18 cellular contexts compared by ENCODE assay signal in genomic region chr4:10832989-10833635, GRCh38.
DNase-seq lines count a peak whose midpoint lies in the region; TF ChIP-seq lines count a peak whose summit lies in the region.
"Had no signal": no experiment of that assay in that cellular context is flagged by ENCODE, and none has a peak within 500 bp of the region (broad histone marks: within the 10 kb centered on the region; RNA-seq: fewer than 3 reads in every experiment).

No MANE protein-coding gene starts in this region.

- CTCF ChIA-PET in CD4-positive, alpha-beta memory T cell (lab: Charles Lee; ENCODE audit: partially characterized antibody) = no interaction called here

- H3K4me3 Mint-ChIP-seq in brain = peak overlapping the region in 2 of 5 experiments; percentile 2 to 7
- no peak overlapping the region for H3K4me3 Mint-ChIP-seq in CD4-positive, alpha-beta memory T cell
- H3K4me3 Mint-ChIP-seq: stimulated activated effector memory CD8-positive, alpha-beta T cell treated with anti-CD3 and anti-CD28 coated beads, Interleukin-12 subunit alpha, Interleukin-12 subunit beta, amount 100 ng/mL, for 72 hours had no signal

- no peaks in the 10 kb centered on the region for H3K4me1 ChIP-seq in CD4-positive, alpha-beta memory T cell (ENCODE audit: insufficient read depth, low read length)
- no peaks in the 10 kb centered on the region for H3K4me1 ChIP-seq in stomach
- H3K4me1 ChIP-seq: BLaER1, tibial nerve had no signal

- no peaks in the 10 kb centered on the region for H3K27me3 ChIP-seq in CD4-positive, alpha-beta memory T cell (ENCODE audit: insufficient read depth, low read length)
- H3K27me3 ChIP-seq in stomach = no peaks in the 10 kb centered on the region
- H3K27me3 ChIP-seq: BLaER1, tibial nerve had no signal

- DNase-seq in NCI-H2029 (lab: John Stamatoyannopoulos, UW) (peak; percentile 11), NCI-H2029 treated with DMSO at 0.1 percent for 48 hours (lab: John Stamatoyannopoulos, UW) (no peak), NCI-H524 (lab: John Stamatoyannopoulos, UW) (peak; percentile 87 to 97), GM10266 (ENCODE audit: extremely low spot score) (no peak), stomach (no peak)
- DNase-seq in central memory CD4-positive, alpha-beta T cell = no peak
- no peak for DNase-seq in CD4-positive, alpha-beta memory T cell
- DNase-seq: 8988T; DMS153; effector CD4-positive, alpha-beta T cell; HCEC 1CT; KG1; NCI-H1436 treated with DMSO at 0.1 percent for 48 hours had no signal

- POLR2A ChIA-PET in CD4-positive, alpha-beta memory T cell (lab: Charles Lee; ENCODE audit: partially characterized antibody) = interaction anchor here (0.5 kb wide), 1 partner anchor 359 kb away, joined by 4 read pairs; no protein-coding TSS in a partner anchor

- H3K36me3 ChIP-seq in CD4-positive, alpha-beta memory T cell (ENCODE audit: insufficient read depth, low read length) = no peaks in the 10 kb centered on the region
- no peaks in the 10 kb centered on the region for H3K36me3 ChIP-seq in stomach
- H3K36me3 ChIP-seq: BLaER1, tibial nerve had no signal

- no peak for TF ChIP-seq EP300 in stomach (IDR thresholded peaks at IDR 0.05)

- H3K36me3 Mint-ChIP-seq in brain = no peaks in the 10 kb centered on the region
- no peaks in the 10 kb centered on the region for H3K36me3 Mint-ChIP-seq in CD4-positive, alpha-beta memory T cell
- H3K36me3 Mint-ChIP-seq: stimulated activated effector memory CD8-positive, alpha-beta T cell treated with anti-CD3 and anti-CD28 coated beads, Interleukin-12 subunit alpha, Interleukin-12 subunit beta, amount 100 ng/mL, for 72 hours had no signal

- intact Hi-C loops in CD4-positive, alpha-beta memory T cell (cut with micrococcal nuclease) = no loop called here
- intact Hi-C loops in stomach (cut with DNase I; ENCODE audit: low total_unique reads) = no loop called here

- H3K27ac ChIP-seq in CD4-positive, alpha-beta memory T cell (ENCODE audit: low read depth, low read length) = no peak overlapping the region
- H3K27ac ChIP-seq in stomach = no peak overlapping the region
- H3K27ac ChIP-seq: BLaER1, tibial nerve had no signal

- peaks cover 2 to 16% (median 3%) of the 10 kb centered on the region in 5 experiments for H3K9me3 Mint-ChIP-seq in brain
- peaks cover 0 to 9% (median 2%) of the 10 kb centered on the region in 8 donors for H3K9me3 Mint-ChIP-seq in CD4-positive, alpha-beta memory T cell
- H3K9me3 Mint-ChIP-seq: activated T-helper 2 cell treated with anti-CD3 and anti-CD28 coated beads, Interferon-gamma antibody, Interleukin-2, Interleukin-4, amounts not matched to agents 10 μg/mL and 5 μg/mL and 100 μg/mL, durations not matched to agents 14 hours and 24 hours and 36 hours; stimulated activated effector memory CD8-positive, alpha-beta T cell treated with anti-CD3 and anti-CD28 coated beads, Interleukin-12 subunit alpha, Interleukin-12 subunit beta, amount 100 ng/mL, for 72 hours had no signal

- 74 to 77% (median 76%) methylated on average over 7 of the region's 7 CpGs for WGBS in stomach, 5 donors

- H3K4me3 ChIP-seq in CD4-positive, alpha-beta memory T cell (ENCODE audit: low read length in 2 of 2) = no peak overlapping the region
- H3K4me3 ChIP-seq in stomach = no peak overlapping the region
- H3K4me3 ChIP-seq: BLaER1, tibial nerve had no signal

- H3K9me3 ChIP-seq in CD4-positive, alpha-beta memory T cell (ENCODE audit: control insufficient read depth in 1 of 2, low read length in 2 of 2) = no peaks in the 10 kb centered on the region
- H3K9me3 ChIP-seq in stomach = no peaks in the 10 kb centered on the region
- H3K9me3 ChIP-seq: BLaER1, tibial nerve had no signal

- peak overlapping the region; percentile 19 to 88 (median 68) for H3K27ac Mint-ChIP-seq in brain
- H3K27ac Mint-ChIP-seq in CD4-positive, alpha-beta memory T cell = peak overlapping the region in 1 of 7 donors; percentile 61
- H3K27ac Mint-ChIP-seq: activated T-helper 2 cell treated with anti-CD3 and anti-CD28 coated beads, Interferon-gamma antibody, Interleukin-2, Interleukin-4, amounts not matched to agents 10 μg/mL and 5 μg/mL and 100 μg/mL, durations not matched to agents 14 hours and 24 hours and 36 hours; stimulated activated effector memory CD8-positive, alpha-beta T cell treated with anti-CD3 and anti-CD28 coated beads, Interleukin-12 subunit alpha, Interleukin-12 subunit beta, amount 100 ng/mL, for 72 hours had no signal

- no peaks in the 10 kb centered on the region for H3K27me3 Mint-ChIP-seq in brain
- no peaks in the 10 kb centered on the region for H3K27me3 Mint-ChIP-seq in CD4-positive, alpha-beta memory T cell

- TF ChIP-seq CTCF in brain (conservative IDR thresholded peaks at IDR 0.05) (no peak), GM10266 (IDR thresholded peaks at IDR 0.05; ENCODE audit: control insufficient read depth, insufficient read depth, low read depth, missing control alignments) (no peak), stomach (IDR thresholded peaks at IDR 0.05) (no peak)

- TF ChIP-seq POLR2A in stomach (IDR thresholded peaks at IDR 0.05) = no peak

- H3K4me1 Mint-ChIP-seq in brain = peaks cover 7% of the 10 kb centered on the region
- no peaks in the 10 kb centered on the region for H3K4me1 Mint-ChIP-seq in CD4-positive, alpha-beta memory T cell
- H3K4me1 Mint-ChIP-seq: stimulated activated effector memory CD8-positive, alpha-beta T cell treated with anti-CD3 and anti-CD28 coated beads, Interleukin-12 subunit alpha, Interleukin-12 subunit beta, amount 100 ng/mL, for 72 hours had no signal

Comparison
In these comparisons a context has a peak if more than half of its experiments do, and no peak if none do; other contexts are left out.
1. DNase-seq: peak in NCI-H2029 (single experiment) and NCI-H524 (2 of 2); none in NCI-H2029 treated with DMSO at 0.1 percent for 48 hours (single experiment), GM10266 (single experiment), central memory CD4-positive, alpha-beta T cell (single experiment), CD4-positive, alpha-beta memory T cell (0 of 5) and stomach (single experiment).